ENCODE assay signal across 8 cellular contexts in the genomic region with DNA sequence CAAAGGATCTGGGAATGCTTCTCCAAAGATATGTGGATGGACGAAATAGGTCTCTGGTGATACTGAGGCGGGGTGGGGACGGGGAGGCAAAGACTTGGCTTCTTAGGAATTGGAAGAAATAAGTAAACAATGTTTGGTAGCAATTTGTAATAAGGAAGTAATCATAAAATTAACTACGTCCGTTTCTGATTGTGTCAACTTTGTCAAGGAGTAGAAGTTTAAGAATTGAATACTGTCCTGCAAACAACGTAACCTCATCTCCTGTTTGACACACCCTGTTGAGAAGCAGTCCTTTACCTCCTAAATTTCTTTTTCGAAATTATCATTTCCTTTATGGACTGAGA. TPM values are rescaled to one million over a fixed set of nuclear protein-coding genes. Genes with fewer than 3 reads are reported as not detected.
DNase-seq lines count a peak whose midpoint lies in the region; ATAC-seq and TF ChIP-seq lines count a peak whose summit lies in the region.

No MANE protein-coding gene starts in this region.

- peaks cover 24% of the 10 kb centered on the region for H4K20me1 ChIP-seq in Loucy (ENCODE audit: insufficient read depth, low read length, poor library complexity, severe bottlenecking)

- POLR2A ChIA-PET in BJ (lab: Charles Lee) = no interaction called here

- ATAC-seq in natural killer cell = no peak
- ATAC-seq in GM21576 (IDR thresholded peaks at IDR 0.05; ENCODE audit: unreplicated experiment) = no peak

- peaks cover 38% of the 10 kb centered on the region for H3K79me2 ChIP-seq in Loucy (ENCODE audit: insufficient read depth, low read length)

- no peaks in the 10 kb centered on the region for H3F3A ChIP-seq in Loucy (ENCODE audit: low read depth)

- H3K36me3 Mint-ChIP-seq in natural killer cell = peaks cover 28% of the 10 kb centered on the region

- H3K4me2 ChIP-seq in Loucy (ENCODE audit: low read depth, low read length, poor library complexity, severe bottlenecking) = peak overlapping the region; percentile 82

- H3K9me3 Mint-ChIP-seq in natural killer cell = no peaks in the 10 kb centered on the region

- DNase-seq in BJ (ENCODE audit: low read depth) (no peak), dermis blood vessel endothelial cell (peak; percentile 17), natural killer cell (no peak), NCI-H82 (lab: John Stamatoyannopoulos, UW) (no peak), posterior cingulate gyrus (no peak), iPS-NIHi7 (ENCODE audit: extremely low spot score) (no peak)

- CTCF ChIA-PET in BJ (lab: Yijun Ruan, JAX) = interaction anchor here (0.9 to 4.0 kb wide), 5 partner anchors 12 to 99 kb away, joined by 3 to 36 read pairs (median 4); a partner anchor contains a TSS

- intact Hi-C loops in natural killer cell (cut with micrococcal nuclease) = no loop called here
- intact Hi-C loops in posterior cingulate gyrus (cut with DNase I) = no loop called here

- no peak for TF ChIP-seq CTCF in BJ (IDR thresholded peaks at IDR 0.05; ENCODE audit: insufficient read depth, low read depth, low read length)
- no peak for TF ChIP-seq CTCF in Loucy (conservative IDR thresholded peaks at IDR 0.05; ENCODE audit: low read length)
- no peak for TF ChIP-seq CTCF in natural killer cell (IDR thresholded peaks at IDR 0.05)

- no peaks in the 10 kb centered on the region for H3K9me3 ChIP-seq in Loucy (ENCODE audit: insufficient read depth, low read depth, low read length)

- H3K9me2 ChIP-seq in Loucy (replicated peaks; ENCODE audit: low read depth, low read length) = no peaks in the 10 kb centered on the region

- peak overlapping the region; percentile 95 for H3K27ac Mint-ChIP-seq in natural killer cell

- no peaks in the 10 kb centered on the region for H3K27me3 Mint-ChIP-seq in natural killer cell (ENCODE audit: low read depth in 2 of 2)

- H3K4me1 Mint-ChIP-seq in natural killer cell = peaks cover 22 to 33% of the 10 kb centered on the region in 2 donors

- H3K4me3 Mint-ChIP-seq in natural killer cell = peak overlapping the region; percentile 97

- H3K27me3 ChIP-seq in BJ (ENCODE audit: control insufficient read depth, insufficient read depth, low read length) = no peaks in the 10 kb centered on the region
- H3K27me3 ChIP-seq in Loucy (ENCODE audit: insufficient read depth, low read length, poor library complexity, severe bottlenecking) = no peaks in the 10 kb centered on the region

- H3K36me3 ChIP-seq in BJ (ENCODE audit: control insufficient read depth, insufficient read depth, low read length) (peaks cover 11% of the 10 kb centered on the region), Loucy (ENCODE audit: insufficient read depth, low read length) (peaks cover 27% of the 10 kb centered on the region)

- peak overlapping the region; percentile 50 for H3K4me3 ChIP-seq in BJ (ENCODE audit: low read depth, low read length)
- H3K4me3 ChIP-seq in Loucy (ENCODE audit: low read length, poor library complexity, severe bottlenecking) = peak overlapping the region; percentile 89

- peaks cover 34% of the 10 kb centered on the region for H3K4me1 ChIP-seq in Loucy (ENCODE audit: insufficient read depth, low read length, poor library complexity, severe bottlenecking)

- peak overlapping the region; percentile 94 for H2AFZ ChIP-seq in Loucy (ENCODE audit: low read length)

- H3K9ac ChIP-seq in Loucy (ENCODE audit: low read depth, low read length, poor library complexity, severe bottlenecking) = peak overlapping the region; percentile 84

RNA-seq across cellular contexts. Expression of a gene that starts 0.5 kb away (rescaled TPM):
- polyA plus RNA-seq in BJ (2011; rRNA removed) = 56.7 and 58.5 TPM in 2 replicates
- 35.8 and 54.9 TPM in 2 replicates for polyA minus RNA-seq in BJ (2011; rRNA and poly(A)+ RNA removed)
- 27.5 and 29.3 TPM in 2 replicates for total RNA-seq in dermis blood vessel endothelial cell
- 10 to 100 TPM; 26.4 to 37.2 (median 27.5) TPM for total RNA-seq in natural killer cell

RNA-seq across cellular contexts. Expression of a gene that starts 0.6 kb away (rescaled TPM):
- polyA plus RNA-seq in BJ (2011; rRNA removed) = 13.4 and 18.3 TPM in 2 replicates
- polyA minus RNA-seq in BJ (2011; rRNA and poly(A)+ RNA removed) = 8.2 and 9.1 TPM in 2 replicates
- total RNA-seq in dermis blood vessel endothelial cell (13.9 and 15.3 TPM in 2 replicates), natural killer cell (10 to 100 TPM; 26.7 to 31.8 (median 30.8) TPM)

RNA-seq across cellular contexts. Expression of a gene that starts 21.0 kb away (rescaled TPM):
- polyA plus RNA-seq in BJ (2011; rRNA removed) = 4.3 and 4.5 TPM in 2 replicates
- polyA minus RNA-seq in BJ (2011; rRNA and poly(A)+ RNA removed) = 1.3 and 1.8 TPM in 2 replicates
- 2.4 TPM in 2 replicates for total RNA-seq in dermis blood vessel endothelial cell
- total RNA-seq in natural killer cell = 1 to 10 TPM; 3.3 to 4.9 (median 3.4) TPM

RNA-seq across cellular contexts. Expression of a gene that starts 34.4 kb away (rescaled TPM):
- 30.0 and 38.0 TPM in 2 replicates for polyA plus RNA-seq in BJ (2011; rRNA removed)
- 27.3 and 28.8 TPM in 2 replicates for polyA minus RNA-seq in BJ (2011; rRNA and poly(A)+ RNA removed)
- total RNA-seq in dermis blood vessel endothelial cell (6.1 and 10.7 TPM in 2 replicates), natural killer cell (10 to 100 TPM; 40.1 to 53.3 (median 51.0) TPM)
